10 cellular contexts compared by ENCODE assay signal in the genomic region with DNA sequence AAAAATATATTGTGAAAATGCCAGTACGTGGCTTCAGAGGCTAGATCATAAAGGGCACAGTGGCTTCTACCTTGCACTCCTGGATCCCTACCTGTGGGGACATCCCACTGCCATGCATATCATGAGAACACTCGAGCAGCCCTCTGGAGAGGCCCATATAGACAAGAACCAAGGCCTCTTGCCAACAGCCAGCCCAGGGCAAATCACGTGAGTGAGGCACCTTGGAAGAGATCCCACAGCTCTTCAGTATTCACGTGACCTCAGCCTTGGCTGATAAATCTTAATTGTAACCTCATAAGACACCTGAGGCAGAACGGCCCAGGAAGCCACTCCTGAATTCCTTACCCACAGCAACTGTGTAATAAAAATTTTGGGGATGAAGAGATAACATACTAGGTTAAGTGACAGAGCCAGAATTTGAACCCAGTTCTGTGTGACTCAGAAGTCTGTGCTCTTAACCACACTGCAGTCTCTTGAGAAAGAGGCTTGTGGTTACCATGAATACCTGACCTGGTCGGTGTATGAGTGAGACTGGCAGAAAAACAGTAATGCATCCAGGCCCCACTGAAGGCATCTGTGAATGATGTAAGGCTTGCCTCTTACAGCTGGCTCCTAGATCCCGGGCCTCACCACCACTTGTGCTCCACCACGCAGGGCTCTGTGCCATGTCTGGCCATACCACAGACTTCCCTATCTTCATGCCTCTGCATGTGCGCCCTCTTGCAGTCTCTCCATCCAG. TPM values are rescaled to one million over a fixed set of nuclear protein-coding genes. Genes with fewer than 3 reads are reported as not detected.
DNase-seq lines count a peak whose midpoint lies in the region; ATAC-seq and TF ChIP-seq lines count a peak whose summit lies in the region.
"Had no signal": no experiment of that assay in that cellular context is flagged by ENCODE, and none has a peak within 500 bp of the region (broad histone marks: within the 10 kb centered on the region; RNA-seq: fewer than 3 reads in every experiment).

No MANE protein-coding gene starts in this region.

- H3K27me3 ChIP-seq in left ventricle myocardium inferior (ENCODE audit: low read depth) (no peaks in the 10 kb centered on the region), suprapubic skin (no peaks in the 10 kb centered on the region)
- H3K27me3 ChIP-seq: BE2C had no signal

- TF ChIP-seq EP300 in suprapubic skin (IDR thresholded peaks at IDR 0.05), result no peak

- peaks cover 100% of the 10 kb centered on the region for H3K36me3 ChIP-seq in left ventricle myocardium inferior
- H3K36me3 ChIP-seq in suprapubic skin, result peaks cover 98% of the 10 kb centered on the region

- DNase-seq in NCI-H2171 treated with DMSO at 0.1 percent for 48 hours (lab: John Stamatoyannopoulos, UW) (peak; percentile 15), NCI-H2171 (lab: John Stamatoyannopoulos, UW) (no peak), T1000 (lab: John Stamatoyannopoulos, UW) (peak; percentile 81), left ventricle myocardium inferior (peak; percentile 59), suprapubic skin (ENCODE audit: low spot score in 2 of 2) (peak in 1 of 2 donors; percentile 65)
- DNase-seq: BE2C had no signal

- TF ChIP-seq POLR2A in suprapubic skin (IDR thresholded peaks at IDR 0.05), result no peak

- ATAC-seq in GM21526 (IDR thresholded peaks at IDR 0.05; ENCODE audit: low FRiP score, unreplicated experiment) (no peak), HG03039 (IDR thresholded peaks at IDR 0.05; ENCODE audit: unreplicated experiment) (no peak), GM19324 (IDR thresholded peaks at IDR 0.05; ENCODE audit: low FRiP score, unreplicated experiment) (no peak)

- intact Hi-C loops in left ventricle myocardium inferior (cut with micrococcal nuclease), result no loop called here

- H3K27ac ChIP-seq in left ventricle myocardium inferior (replicated peaks) (peak overlapping the region; percentile 99), suprapubic skin (peak overlapping the region; percentile 11)

- WGBS in suprapubic skin, result 43% methylated on average over 9 of the region's 9 CpGs

- H3K4me3 ChIP-seq in left ventricle myocardium inferior (no peak overlapping the region), suprapubic skin (no peak overlapping the region)
- H3K4me3 ChIP-seq: thoracic aorta had no signal

- no peak for TF ChIP-seq CTCF in left ventricle myocardium inferior (IDR thresholded peaks at IDR 0.05; ENCODE audit: borderline replicate concordance)
- TF ChIP-seq CTCF in suprapubic skin (IDR thresholded peaks at IDR 0.05), result no peak

- H3K9me3 ChIP-seq in left ventricle myocardium inferior (replicated peaks) (no peaks in the 10 kb centered on the region), suprapubic skin (no peaks in the 10 kb centered on the region)
- H3K9me3 ChIP-seq: BE2C, thoracic aorta had no signal

- peaks cover 86% of the 10 kb centered on the region for H3K4me1 ChIP-seq in left ventricle myocardium inferior
- peaks cover 23% of the 10 kb centered on the region for H3K4me1 ChIP-seq in suprapubic skin
- H3K4me1 ChIP-seq: BE2C had no signal

RNA-seq across cellular contexts. Expression of a gene that starts 6.9 kb away (rescaled TPM):
- total RNA-seq in left ventricle myocardium inferior (not detected), suprapubic skin (not detected)
